In genomic region chr1:234893359-234893724, GRCh38 we compare ENCODE assay signal across 22 cellular contexts.
DNase-seq lines count a peak whose midpoint lies in the region; ATAC-seq and TF ChIP-seq lines count a peak whose summit lies in the region.
"Had no signal": no experiment of that assay in that cellular context is flagged by ENCODE, and none has a peak within 500 bp of the region (broad histone marks: within the 10 kb centered on the region; RNA-seq: fewer than 3 reads in every experiment).

No MANE protein-coding gene starts in this region.

- H3K9me3 ChIP-seq in SJCRH30 (replicated peaks) (no peaks in the 10 kb centered on the region), esophagus squamous epithelium (no peaks in the 10 kb centered on the region), skeletal muscle satellite cell (replicated peaks; ENCODE audit: low read length) (no peaks in the 10 kb centered on the region)
- H3K9me3 ChIP-seq: esophagus muscularis mucosa, uterus had no signal

- DNase-seq in activated T-cell treated with anti-CD3 and anti-CD28 coated beads, Interleukin-2, amount 50 U/mL, for 24 hours = no peak
- DNase-seq in activated T-cell treated with anti-CD3 and anti-CD28 coated beads, Interleukin-2, amount 50 U/mL, for 72 hours = no peak
- peak; percentile 19 to 51 for DNase-seq in SJCRH30
- DNase-seq in esophagus squamous epithelium (lab: John Stamatoyannopoulos, UW) = no peak
- no peak for DNase-seq in T-helper 2 cell
- DNase-seq in SHP77 (lab: John Stamatoyannopoulos, UW) = no peak
- DNase-seq: glutamatergic neuron, naive B cell, NCI-H1417, NCI-H2107, posterior cingulate gyrus, SHP77 treated with DMSO at 0.1 percent for 48 hours, small intestine, uterus had no signal

- intact Hi-C loops in esophagus squamous epithelium (cut with DNase I) = no loop called here

- TF ChIP-seq POLR2A in esophagus squamous epithelium (IDR thresholded peaks at IDR 0.05) = no peak

- no peak for TF ChIP-seq CTCF in esophagus squamous epithelium (IDR thresholded peaks at IDR 0.05)

- H3K4me1 Mint-ChIP-seq in activated T-cell treated with anti-CD3 and anti-CD28 coated beads, Interleukin-2, amount 50 U/mL, for 24 hours (ENCODE audit: low read depth) = peaks cover 33% of the 10 kb centered on the region
- H3K4me1 Mint-ChIP-seq in activated T-cell treated with anti-CD3 and anti-CD28 coated beads, Interleukin-2, amount 50 U/mL, for 72 hours (ENCODE audit: low read depth) = peaks cover 36% of the 10 kb centered on the region
- H3K4me1 Mint-ChIP-seq: naive B cell had no signal

- 79 to 80% methylated on average over 3 to 6 of the region's 6 CpGs for WGBS in esophagus squamous epithelium, 2 donors

- H3K27me3 ChIP-seq in SJCRH30 (no peaks in the 10 kb centered on the region), esophagus squamous epithelium (no peaks in the 10 kb centered on the region), skeletal muscle satellite cell (ENCODE audit: control insufficient read depth, insufficient read depth, low read length) (no peaks in the 10 kb centered on the region)
- H3K27me3 ChIP-seq: cardiac muscle cell, dorsolateral prefrontal cortex, esophagus muscularis mucosa, uterus had no signal

- peaks cover 2% of the 10 kb centered on the region for H3K9me3 Mint-ChIP-seq in activated T-cell treated with anti-CD3 and anti-CD28 coated beads, Interleukin-2, amount 50 U/mL, for 24 hours
- H3K9me3 Mint-ChIP-seq in activated T-cell treated with anti-CD3 and anti-CD28 coated beads, Interleukin-2, amount 50 U/mL, for 72 hours = no peaks in the 10 kb centered on the region

- peak overlapping the region; percentile 19 for H3K9ac ChIP-seq in skeletal muscle satellite cell (ENCODE audit: low read depth, low read length)

- H3K4me2 ChIP-seq in skeletal muscle satellite cell (ENCODE audit: low read length) = no peak overlapping the region

- ATAC-seq in activated T-cell treated with anti-CD3 and anti-CD28 coated beads, Interleukin-2, amount 50 U/mL, for 72 hours (replicated peaks in 1 of 2) = no peak
- no peak for ATAC-seq in HG03565 (IDR thresholded peaks at IDR 0.05; ENCODE audit: unreplicated experiment)

- no peak overlapping the region for H3K4me3 Mint-ChIP-seq in activated T-cell treated with anti-CD3 and anti-CD28 coated beads, Interleukin-2, amount 50 U/mL, for 24 hours
- H3K4me3 Mint-ChIP-seq in activated T-cell treated with anti-CD3 and anti-CD28 coated beads, Interleukin-2, amount 50 U/mL, for 72 hours = peak overlapping the region in 1 of 2 donors; percentile 11
- H3K4me3 Mint-ChIP-seq: activated CD4-positive, alpha-beta memory T cell treated with anti-CD3 and anti-CD28 coated beads for 36 hours; activated T-cell treated with anti-CD3 and anti-CD28 coated beads, Interleukin-2, amount 50 U/mL, for 4 hours; naive B cell; T-helper 1 cell treated with Interleukin-12 subunit alpha and Interleukin-12 subunit beta and Interleukin-4 antibody, amounts not matched to agents 30 μg/mL and 1 μg/mL, for 36 hours had no signal

- H3K36me3 Mint-ChIP-seq in activated T-cell treated with anti-CD3 and anti-CD28 coated beads, Interleukin-2, amount 50 U/mL, for 24 hours (ENCODE audit: low read depth) = no peaks in the 10 kb centered on the region
- peaks cover 0 to 2% of the 10 kb centered on the region in 2 donors for H3K36me3 Mint-ChIP-seq in activated T-cell treated with anti-CD3 and anti-CD28 coated beads, Interleukin-2, amount 50 U/mL, for 72 hours (ENCODE audit: insufficient read depth in 2 of 2)
- H3K36me3 Mint-ChIP-seq: activated CD4-positive, alpha-beta memory T cell treated with anti-CD3 and anti-CD28 coated beads for 36 hours; naive B cell had no signal

- peak overlapping the region; percentile 15 for H3K27ac Mint-ChIP-seq in activated T-cell treated with anti-CD3 and anti-CD28 coated beads, Interleukin-2, amount 50 U/mL, for 24 hours
- H3K27ac Mint-ChIP-seq in activated T-cell treated with anti-CD3 and anti-CD28 coated beads, Interleukin-2, amount 50 U/mL, for 72 hours = no peak overlapping the region
- H3K27ac Mint-ChIP-seq: activated CD4-positive, alpha-beta memory T cell treated with anti-CD3 and anti-CD28 coated beads for 36 hours had no signal

- no peak overlapping the region for H3K4me3 ChIP-seq in SJCRH30
- no peak overlapping the region for H3K4me3 ChIP-seq in esophagus squamous epithelium
- no peak overlapping the region for H3K4me3 ChIP-seq in skeletal muscle satellite cell (ENCODE audit: low read length)
- H3K4me3 ChIP-seq: cardiac muscle cell, dorsolateral prefrontal cortex, esophagus muscularis mucosa, uterus had no signal

- H3K4me1 ChIP-seq in SJCRH30 (peaks cover 15% of the 10 kb centered on the region), esophagus squamous epithelium (peaks cover 0 to 21% (median 12%) of the 10 kb centered on the region in 3 donors), skeletal muscle satellite cell (ENCODE audit: control insufficient read depth, insufficient read depth, low read length) (peaks cover 22% of the 10 kb centered on the region)
- H3K4me1 ChIP-seq: uterus had no signal

- no peaks in the 10 kb centered on the region for H3K27me3 Mint-ChIP-seq in activated T-cell treated with anti-CD3 and anti-CD28 coated beads, Interleukin-2, amount 50 U/mL, for 24 hours
- no peaks in the 10 kb centered on the region for H3K27me3 Mint-ChIP-seq in activated T-cell treated with anti-CD3 and anti-CD28 coated beads, Interleukin-2, amount 50 U/mL, for 72 hours (ENCODE audit: low read depth)
- H3K27me3 Mint-ChIP-seq: activated CD4-positive, alpha-beta memory T cell treated with anti-CD3 and anti-CD28 coated beads for 36 hours; naive B cell had no signal

- H3K36me3 ChIP-seq in SJCRH30 (no peaks in the 10 kb centered on the region), esophagus squamous epithelium (no peaks in the 10 kb centered on the region), skeletal muscle satellite cell (ENCODE audit: insufficient read depth, low read length) (no peaks in the 10 kb centered on the region)
- H3K36me3 ChIP-seq: cardiac muscle cell, esophagus muscularis mucosa, uterus had no signal

- H3K27ac ChIP-seq in SJCRH30 (no peak overlapping the region; the same call in 1 of the 2 replicates), esophagus squamous epithelium (peak overlapping the region; percentile 11 to 60 (median 52))
- H3K27ac ChIP-seq: cardiac muscle cell, dorsolateral prefrontal cortex, esophagus muscularis mucosa had no signal

Comparison
In these comparisons a context has a peak if more than half of its experiments do, and no peak if none do; other contexts are left out.
1. DNase-seq: peak in SJCRH30 (2 of 2); none in activated T-cell treated with anti-CD3 and anti-CD28 coated beads, Interleukin-2, amount 50 U/mL, for 24 hours (single experiment), activated T-cell treated with anti-CD3 and anti-CD28 coated beads, Interleukin-2, amount 50 U/mL, for 72 hours (0 of 2), esophagus squamous epithelium (single experiment), T-helper 2 cell (0 of 5) and SHP77 (0 of 2).